1 cellular context compared by ENCODE assay signal in genomic region chr10:103491729-103492364, GRCh38.
TF ChIP-seq lines count a peak whose summit lies in the region.

No MANE protein-coding gene starts in this region.

TF ChIP-seq in SK-N-SH, 30 proteins besides CTCF, POLR2A, EP300 and RAD21 (continued from another document):
- peak; percentile 87 for TF ChIP-seq MXI1 (IDR thresholded peaks at IDR 0.05; ENCODE audit: low read depth, low read length)
- no peak for TF ChIP-seq IRF3 (IDR thresholded peaks at IDR 0.05; ENCODE audit: low read depth, low read length)
- no peak for TF ChIP-seq RFX5 (IDR thresholded peaks at IDR 0.05; ENCODE audit: low read length)
- no peak for TF ChIP-seq GATA2 (CRISPR knock-in tag; IDR thresholded peaks at IDR 0.05)
- peak; percentile 74 for TF ChIP-seq PBX3 (IDR thresholded peaks at IDR 0.05)
